Comparison of ENCODE assay signal across 1 cellular context in the genomic region with DNA sequence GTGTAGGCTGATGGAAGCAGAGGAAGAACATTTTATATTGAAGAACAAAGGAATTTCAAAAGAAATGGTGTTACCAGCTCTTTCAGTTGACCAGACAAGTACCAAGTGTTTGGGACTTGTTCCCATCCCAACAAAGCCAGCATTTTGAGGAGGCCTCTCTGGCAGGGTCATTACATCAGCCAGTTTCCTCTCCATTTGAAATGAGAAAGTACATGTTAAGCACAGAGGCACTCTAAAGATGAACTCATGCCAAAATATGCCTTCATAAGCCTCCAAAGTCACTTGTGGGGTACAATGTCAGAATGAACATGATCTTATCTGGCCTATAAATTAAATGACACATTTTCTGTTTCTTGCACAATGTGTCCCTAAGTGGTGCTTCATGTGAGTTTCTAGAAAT.
TF ChIP-seq lines count a peak whose summit lies in the region.

No MANE protein-coding gene starts in this region.

TF ChIP-seq in HEK293, 187 proteins besides CTCF, POLR2A, EP300 and RAD21 (continued from another document):
- TF ChIP-seq, protein P1, sequence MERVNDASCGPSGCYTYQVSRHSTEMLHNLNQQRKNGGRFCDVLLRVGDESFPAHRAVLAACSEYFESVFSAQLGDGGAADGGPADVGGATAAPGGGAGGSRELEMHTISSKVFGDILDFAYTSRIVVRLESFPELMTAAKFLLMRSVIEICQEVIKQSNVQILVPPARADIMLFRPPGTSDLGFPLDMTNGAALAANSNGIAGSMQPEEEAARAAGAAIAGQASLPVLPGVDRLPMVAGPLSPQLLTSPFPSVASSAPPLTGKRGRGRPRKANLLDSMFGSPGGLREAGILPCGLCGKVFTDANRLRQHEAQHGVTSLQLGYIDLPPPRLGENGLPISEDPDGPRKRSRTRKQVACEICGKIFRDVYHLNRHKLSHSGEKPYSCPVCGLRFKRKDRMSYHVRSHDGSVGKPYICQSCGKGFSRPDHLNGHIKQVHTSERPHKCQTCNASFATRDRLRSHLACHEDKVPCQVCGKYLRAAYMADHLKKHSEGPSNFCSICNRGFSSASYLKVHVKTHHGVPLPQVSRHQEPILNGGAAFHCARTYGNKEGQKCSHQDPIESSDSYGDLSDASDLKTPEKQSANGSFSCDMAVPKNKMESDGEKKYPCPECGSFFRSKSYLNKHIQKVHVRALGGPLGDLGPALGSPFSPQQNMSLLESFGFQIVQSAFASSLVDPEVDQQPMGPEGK (tag by site-specific recombination; IDR thresholded peaks at IDR 0.05) = no peak
- TF ChIP-seq ZNF426 (tag by site-specific recombination; IDR thresholded peaks at IDR 0.05) = no peak
- TF ChIP-seq YY2 (tag by site-specific recombination; IDR thresholded peaks at IDR 0.05) = 0 out of 2 replicates have a peak, but pooled peaks have one; percentile 22
- no peak for TF ChIP-seq ZNF214 (tag by site-specific recombination; IDR thresholded peaks at IDR 0.05; ENCODE audit: borderline replicate concordance)
- no peak for TF ChIP-seq ZNF202 (tag by site-specific recombination; IDR thresholded peaks at IDR 0.05; ENCODE audit: borderline replicate concordance)
- TF ChIP-seq ZIC2 (tag by site-specific recombination; IDR thresholded peaks at IDR 0.05) = no peak
- TF ChIP-seq, protein P2, sequence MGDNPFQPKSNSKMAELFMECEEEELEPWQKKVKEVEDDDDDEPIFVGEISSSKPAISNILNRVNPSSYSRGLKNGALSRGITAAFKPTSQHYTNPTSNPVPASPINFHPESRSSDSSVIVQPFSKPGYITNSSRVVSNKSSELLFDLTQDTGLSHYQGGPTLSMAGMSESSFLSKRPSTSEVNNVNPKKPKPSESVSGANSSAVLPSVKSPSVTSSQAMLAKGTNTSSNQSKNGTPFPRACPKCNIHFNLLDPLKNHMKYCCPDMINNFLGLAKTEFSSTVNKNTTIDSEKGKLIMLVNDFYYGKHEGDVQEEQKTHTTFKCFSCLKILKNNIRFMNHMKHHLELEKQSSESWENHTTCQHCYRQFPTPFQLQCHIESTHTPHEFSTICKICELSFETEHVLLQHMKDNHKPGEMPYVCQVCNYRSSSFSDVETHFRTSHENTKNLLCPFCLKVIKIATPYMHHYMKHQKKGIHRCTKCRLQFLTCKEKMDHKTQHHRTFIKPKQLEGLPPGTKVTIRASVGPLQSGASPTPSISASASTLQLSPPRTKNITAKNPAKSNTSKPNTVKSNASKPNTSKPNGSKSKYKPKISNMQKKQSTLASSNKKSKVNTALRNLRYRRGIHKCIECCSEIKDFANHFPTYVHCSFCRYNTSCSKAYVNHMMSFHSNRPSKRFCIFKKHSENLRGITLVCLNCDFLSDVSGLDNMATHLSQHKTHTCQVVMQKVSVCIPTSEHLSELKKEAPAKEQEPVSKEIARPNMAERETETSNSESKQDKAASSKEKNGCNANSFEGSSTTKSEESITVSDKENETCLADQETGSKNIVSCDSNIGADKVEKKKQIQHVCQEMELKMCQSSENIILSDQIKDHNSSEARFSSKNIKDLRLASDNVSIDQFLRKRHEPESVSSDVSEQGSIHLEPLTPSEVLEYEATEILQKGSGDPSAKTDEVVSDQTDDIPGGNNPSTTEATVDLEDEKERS (tag by site-specific recombination; IDR thresholded peaks at IDR 0.05) = no peak
- no peak for TF ChIP-seq SP7 (tag by site-specific recombination; IDR thresholded peaks at IDR 0.05)
- no peak for TF ChIP-seq MYNN (tag by site-specific recombination; IDR thresholded peaks at IDR 0.05; ENCODE audit: borderline replicate concordance)
- TF ChIP-seq ZEB2 (tag by site-specific recombination; IDR thresholded peaks at IDR 0.05) = 0 out of 2 replicates have a peak, but pooled peaks have one; percentile 37
- TF ChIP-seq ZNF837 (tag by site-specific recombination; IDR thresholded peaks at IDR 0.05) = no peak
- TF ChIP-seq, protein P3, sequence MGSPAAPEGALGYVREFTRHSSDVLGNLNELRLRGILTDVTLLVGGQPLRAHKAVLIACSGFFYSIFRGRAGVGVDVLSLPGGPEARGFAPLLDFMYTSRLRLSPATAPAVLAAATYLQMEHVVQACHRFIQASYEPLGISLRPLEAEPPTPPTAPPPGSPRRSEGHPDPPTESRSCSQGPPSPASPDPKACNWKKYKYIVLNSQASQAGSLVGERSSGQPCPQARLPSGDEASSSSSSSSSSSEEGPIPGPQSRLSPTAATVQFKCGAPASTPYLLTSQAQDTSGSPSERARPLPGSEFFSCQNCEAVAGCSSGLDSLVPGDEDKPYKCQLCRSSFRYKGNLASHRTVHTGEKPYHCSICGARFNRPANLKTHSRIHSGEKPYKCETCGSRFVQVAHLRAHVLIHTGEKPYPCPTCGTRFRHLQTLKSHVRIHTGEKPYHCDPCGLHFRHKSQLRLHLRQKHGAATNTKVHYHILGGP (tag by site-specific recombination; IDR thresholded peaks at IDR 0.05) = no peak
- TF ChIP-seq KLF8 (tag by site-specific recombination; IDR thresholded peaks at IDR 0.05) = no peak
- TF ChIP-seq, protein P4, sequence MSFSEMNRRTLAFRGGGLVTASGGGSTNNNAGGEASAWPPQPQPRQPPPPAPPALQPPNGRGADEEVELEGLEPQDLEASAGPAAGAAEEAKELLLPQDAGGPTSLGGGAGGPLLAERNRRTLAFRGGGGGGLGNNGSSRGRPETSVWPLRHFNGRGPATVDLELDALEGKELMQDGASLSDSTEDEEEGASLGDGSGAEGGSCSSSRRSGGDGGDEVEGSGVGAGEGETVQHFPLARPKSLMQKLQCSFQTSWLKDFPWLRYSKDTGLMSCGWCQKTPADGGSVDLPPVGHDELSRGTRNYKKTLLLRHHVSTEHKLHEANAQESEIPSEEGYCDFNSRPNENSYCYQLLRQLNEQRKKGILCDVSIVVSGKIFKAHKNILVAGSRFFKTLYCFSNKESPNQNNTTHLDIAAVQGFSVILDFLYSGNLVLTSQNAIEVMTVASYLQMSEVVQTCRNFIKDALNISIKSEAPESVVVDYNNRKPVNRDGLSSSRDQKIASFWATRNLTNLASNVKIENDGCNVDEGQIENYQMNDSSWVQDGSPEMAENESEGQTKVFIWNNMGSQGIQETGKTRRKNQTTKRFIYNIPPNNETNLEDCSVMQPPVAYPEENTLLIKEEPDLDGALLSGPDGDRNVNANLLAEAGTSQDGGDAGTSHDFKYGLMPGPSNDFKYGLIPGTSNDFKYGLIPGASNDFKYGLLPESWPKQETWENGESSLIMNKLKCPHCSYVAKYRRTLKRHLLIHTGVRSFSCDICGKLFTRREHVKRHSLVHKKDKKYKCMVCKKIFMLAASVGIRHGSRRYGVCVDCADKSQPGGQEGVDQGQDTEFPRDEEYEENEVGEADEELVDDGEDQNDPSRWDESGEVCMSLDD (tag by site-specific recombination; IDR thresholded peaks at IDR 0.05) = no peak
- TF ChIP-seq ZNF549 (tag by site-specific recombination; IDR thresholded peaks at IDR 0.05) = no peak
- no peak for TF ChIP-seq ZNF266 (tag by site-specific recombination; IDR thresholded peaks at IDR 0.05; ENCODE audit: low read depth)
- no peak for TF ChIP-seq ZNF23 (tag by site-specific recombination; IDR thresholded peaks at IDR 0.05; ENCODE audit: borderline replicate concordance)
- no peak for TF ChIP-seq ZNF654 (tag by site-specific recombination; IDR thresholded peaks at IDR 0.05; ENCODE audit: low read depth)
- TF ChIP-seq, protein P5, sequence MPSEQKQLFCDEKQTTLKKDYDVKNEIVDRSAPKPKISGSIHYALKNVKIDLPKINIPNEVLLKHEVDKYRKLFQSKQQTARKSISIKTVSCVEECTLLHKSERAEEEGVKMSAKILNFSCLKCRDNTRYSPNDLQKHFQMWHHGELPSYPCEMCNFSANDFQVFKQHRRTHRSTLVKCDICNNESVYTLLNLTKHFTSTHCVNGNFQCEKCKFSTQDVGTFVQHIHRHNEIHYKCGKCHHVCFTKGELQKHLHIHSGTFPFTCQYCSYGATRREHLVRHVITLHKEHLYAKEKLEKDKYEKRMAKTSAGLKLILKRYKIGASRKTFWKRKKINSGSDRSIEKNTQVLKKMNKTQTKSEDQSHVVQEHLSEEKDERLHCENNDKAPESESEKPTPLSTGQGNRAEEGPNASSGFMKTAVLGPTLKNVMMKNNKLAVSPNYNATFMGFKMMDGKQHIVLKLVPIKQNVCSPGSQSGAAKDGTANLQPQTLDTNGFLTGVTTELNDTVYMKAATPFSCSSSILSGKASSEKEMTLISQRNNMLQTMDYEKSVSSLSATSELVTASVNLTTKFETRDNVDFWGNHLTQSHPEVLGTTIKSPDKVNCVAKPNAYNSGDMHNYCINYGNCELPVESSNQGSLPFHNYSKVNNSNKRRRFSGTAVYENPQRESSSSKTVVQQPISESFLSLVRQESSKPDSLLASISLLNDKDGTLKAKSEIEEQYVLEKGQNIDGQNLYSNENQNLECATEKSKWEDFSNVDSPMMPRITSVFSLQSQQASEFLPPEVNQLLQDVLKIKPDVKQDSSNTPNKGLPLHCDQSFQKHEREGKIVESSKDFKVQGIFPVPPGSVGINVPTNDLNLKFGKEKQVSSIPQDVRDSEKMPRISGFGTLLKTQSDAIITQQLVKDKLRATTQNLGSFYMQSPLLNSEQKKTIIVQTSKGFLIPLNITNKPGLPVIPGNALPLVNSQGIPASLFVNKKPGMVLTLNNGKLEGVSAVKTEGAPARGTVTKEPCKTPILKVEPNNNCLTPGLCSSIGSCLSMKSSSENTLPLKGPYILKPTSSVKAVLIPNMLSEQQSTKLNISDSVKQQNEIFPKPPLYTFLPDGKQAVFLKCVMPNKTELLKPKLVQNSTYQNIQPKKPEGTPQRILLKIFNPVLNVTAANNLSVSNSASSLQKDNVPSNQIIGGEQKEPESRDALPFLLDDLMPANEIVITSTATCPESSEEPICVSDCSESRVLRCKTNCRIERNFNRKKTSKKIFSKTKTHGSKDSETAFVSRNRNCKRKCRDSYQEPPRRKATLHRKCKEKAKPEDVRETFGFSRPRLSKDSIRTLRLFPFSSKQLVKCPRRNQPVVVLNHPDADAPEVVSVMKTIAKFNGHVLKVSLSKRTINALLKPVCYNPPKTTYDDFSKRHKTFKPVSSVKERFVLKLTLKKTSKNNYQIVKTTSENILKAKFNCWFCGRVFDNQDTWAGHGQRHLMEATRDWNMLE (tag by site-specific recombination; conservative IDR thresholded peaks at IDR 0.05; ENCODE audit: low read depth) = peak; percentile 52; the same call in 1 of the 2 replicates
- no peak for TF ChIP-seq ZNF677 (tag by site-specific recombination; IDR thresholded peaks at IDR 0.05)
- TF ChIP-seq ZBTB8A (tag by site-specific recombination; IDR thresholded peaks at IDR 0.05) = no peak
- TF ChIP-seq, protein P6, sequence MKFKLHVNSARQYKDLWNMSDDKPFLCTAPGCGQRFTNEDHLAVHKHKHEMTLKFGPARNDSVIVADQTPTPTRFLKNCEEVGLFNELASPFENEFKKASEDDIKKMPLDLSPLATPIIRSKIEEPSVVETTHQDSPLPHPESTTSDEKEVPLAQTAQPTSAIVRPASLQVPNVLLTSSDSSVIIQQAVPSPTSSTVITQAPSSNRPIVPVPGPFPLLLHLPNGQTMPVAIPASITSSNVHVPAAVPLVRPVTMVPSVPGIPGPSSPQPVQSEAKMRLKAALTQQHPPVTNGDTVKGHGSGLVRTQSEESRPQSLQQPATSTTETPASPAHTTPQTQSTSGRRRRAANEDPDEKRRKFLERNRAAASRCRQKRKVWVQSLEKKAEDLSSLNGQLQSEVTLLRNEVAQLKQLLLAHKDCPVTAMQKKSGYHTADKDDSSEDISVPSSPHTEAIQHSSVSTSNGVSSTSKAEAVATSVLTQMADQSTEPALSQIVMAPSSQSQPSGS (tag by site-specific recombination; IDR thresholded peaks at IDR 0.05; ENCODE audit: low read depth) = no peak
- no peak for TF ChIP-seq SP2 (tag by site-specific recombination; IDR thresholded peaks at IDR 0.05)
- TF ChIP-seq, protein P7, sequence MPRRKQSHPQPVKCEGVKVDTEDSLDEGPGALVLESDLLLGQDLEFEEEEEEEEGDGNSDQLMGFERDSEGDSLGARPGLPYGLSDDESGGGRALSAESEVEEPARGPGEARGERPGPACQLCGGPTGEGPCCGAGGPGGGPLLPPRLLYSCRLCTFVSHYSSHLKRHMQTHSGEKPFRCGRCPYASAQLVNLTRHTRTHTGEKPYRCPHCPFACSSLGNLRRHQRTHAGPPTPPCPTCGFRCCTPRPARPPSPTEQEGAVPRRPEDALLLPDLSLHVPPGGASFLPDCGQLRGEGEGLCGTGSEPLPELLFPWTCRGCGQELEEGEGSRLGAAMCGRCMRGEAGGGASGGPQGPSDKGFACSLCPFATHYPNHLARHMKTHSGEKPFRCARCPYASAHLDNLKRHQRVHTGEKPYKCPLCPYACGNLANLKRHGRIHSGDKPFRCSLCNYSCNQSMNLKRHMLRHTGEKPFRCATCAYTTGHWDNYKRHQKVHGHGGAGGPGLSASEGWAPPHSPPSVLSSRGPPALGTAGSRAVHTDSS (tag by site-specific recombination; IDR thresholded peaks at IDR 0.05) = peak; percentile 14; the same call in 1 of the 2 replicates
- TF ChIP-seq, protein P8, sequence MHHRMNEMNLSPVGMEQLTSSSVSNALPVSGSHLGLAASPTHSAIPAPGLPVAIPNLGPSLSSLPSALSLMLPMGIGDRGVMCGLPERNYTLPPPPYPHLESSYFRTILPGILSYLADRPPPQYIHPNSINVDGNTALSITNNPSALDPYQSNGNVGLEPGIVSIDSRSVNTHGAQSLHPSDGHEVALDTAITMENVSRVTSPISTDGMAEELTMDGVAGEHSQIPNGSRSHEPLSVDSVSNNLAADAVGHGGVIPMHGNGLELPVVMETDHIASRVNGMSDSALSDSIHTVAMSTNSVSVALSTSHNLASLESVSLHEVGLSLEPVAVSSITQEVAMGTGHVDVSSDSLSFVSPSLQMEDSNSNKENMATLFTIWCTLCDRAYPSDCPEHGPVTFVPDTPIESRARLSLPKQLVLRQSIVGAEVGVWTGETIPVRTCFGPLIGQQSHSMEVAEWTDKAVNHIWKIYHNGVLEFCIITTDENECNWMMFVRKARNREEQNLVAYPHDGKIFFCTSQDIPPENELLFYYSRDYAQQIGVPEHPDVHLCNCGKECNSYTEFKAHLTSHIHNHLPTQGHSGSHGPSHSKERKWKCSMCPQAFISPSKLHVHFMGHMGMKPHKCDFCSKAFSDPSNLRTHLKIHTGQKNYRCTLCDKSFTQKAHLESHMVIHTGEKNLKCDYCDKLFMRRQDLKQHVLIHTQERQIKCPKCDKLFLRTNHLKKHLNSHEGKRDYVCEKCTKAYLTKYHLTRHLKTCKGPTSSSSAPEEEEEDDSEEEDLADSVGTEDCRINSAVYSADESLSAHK (tag by site-specific recombination; IDR thresholded peaks at IDR 0.05) = peak; percentile 85
- no peak for TF ChIP-seq ZNF302 (tag by site-specific recombination; IDR thresholded peaks at IDR 0.05; ENCODE audit: low read depth)
- TF ChIP-seq ZNF548 (tag by site-specific recombination; IDR thresholded peaks at IDR 0.05) = no peak
- TF ChIP-seq ZNF560 (tag by site-specific recombination; IDR thresholded peaks at IDR 0.05; ENCODE audit: borderline replicate concordance) = no peak
- no peak for TF ChIP-seq OSR2 (tag by site-specific recombination; IDR thresholded peaks at IDR 0.05)
- TF ChIP-seq, protein P9, sequence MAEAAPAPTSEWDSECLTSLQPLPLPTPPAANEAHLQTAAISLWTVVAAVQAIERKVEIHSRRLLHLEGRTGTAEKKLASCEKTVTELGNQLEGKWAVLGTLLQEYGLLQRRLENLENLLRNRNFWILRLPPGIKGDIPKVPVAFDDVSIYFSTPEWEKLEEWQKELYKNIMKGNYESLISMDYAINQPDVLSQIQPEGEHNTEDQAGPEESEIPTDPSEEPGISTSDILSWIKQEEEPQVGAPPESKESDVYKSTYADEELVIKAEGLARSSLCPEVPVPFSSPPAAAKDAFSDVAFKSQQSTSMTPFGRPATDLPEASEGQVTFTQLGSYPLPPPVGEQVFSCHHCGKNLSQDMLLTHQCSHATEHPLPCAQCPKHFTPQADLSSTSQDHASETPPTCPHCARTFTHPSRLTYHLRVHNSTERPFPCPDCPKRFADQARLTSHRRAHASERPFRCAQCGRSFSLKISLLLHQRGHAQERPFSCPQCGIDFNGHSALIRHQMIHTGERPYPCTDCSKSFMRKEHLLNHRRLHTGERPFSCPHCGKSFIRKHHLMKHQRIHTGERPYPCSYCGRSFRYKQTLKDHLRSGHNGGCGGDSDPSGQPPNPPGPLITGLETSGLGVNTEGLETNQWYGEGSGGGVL (tag by site-specific recombination; IDR thresholded peaks at IDR 0.05) = peak; percentile 37; the same call in 1 of the 2 replicates
